ENCODE assay signal across 4 cellular contexts in genomic region chr9:136255896-136256890, GRCh38.
TF ChIP-seq lines count a peak whose summit lies in the region.

No MANE protein-coding gene starts in this region.

TF ChIP-seq in SK-N-SH treated with all-trans-retinoic acid at 6 μM for 48 hours, 23 proteins besides CTCF, POLR2A, EP300 and RAD21 (continued from another document):
- TF ChIP-seq POU6F1 (CRISPR knock-in tag; IDR thresholded peaks at IDR 0.05; ENCODE audit: borderline replicate concordance, low read depth): no peak
- TF ChIP-seq CSDC2 (CRISPR knock-in tag; IDR thresholded peaks at IDR 0.05): no peak
- no peak for TF ChIP-seq PPARA (CRISPR knock-in tag; IDR thresholded peaks at IDR 0.05; ENCODE audit: borderline replicate concordance)
- no peak for TF ChIP-seq TOX (CRISPR knock-in tag; IDR thresholded peaks at IDR 0.05; ENCODE audit: borderline replicate concordance)
- TF ChIP-seq ZC3H10 (CRISPR knock-in tag; IDR thresholded peaks at IDR 0.05): no peak
- no peak for TF ChIP-seq RARB (CRISPR knock-in tag; IDR thresholded peaks at IDR 0.05)
- TF ChIP-seq SNAI2 (CRISPR knock-in tag; IDR thresholded peaks at IDR 0.05): no peak
- no peak for TF ChIP-seq ZFP3 (CRISPR knock-in tag; IDR thresholded peaks at IDR 0.05)
- no peak for TF ChIP-seq TSHZ2 (CRISPR knock-in tag; IDR thresholded peaks at IDR 0.05)
- no peak for TF ChIP-seq ESRRG (CRISPR knock-in tag; IDR thresholded peaks at IDR 0.05)
- TF ChIP-seq ARNTL (CRISPR knock-in tag; IDR thresholded peaks at IDR 0.05; ENCODE audit: borderline replicate concordance, low read depth): no peak

TF ChIP-seq in SK-N-SH, 30 proteins besides CTCF, POLR2A, EP300 and RAD21:
- TF ChIP-seq ZBTB33 (IDR thresholded peaks at IDR 0.05; ENCODE audit: borderline replicate concordance, low read depth): no peak
TF ChIP-seq in SK-N-SH: peak in this region for 0.

TF ChIP-seq in HEK293T, 16 proteins besides CTCF, POLR2A, EP300 and RAD21 (continued from another document):
- TF ChIP-seq PKNOX1 (IDR thresholded peaks at IDR 0.05): no peak
- TF ChIP-seq ARNT (IDR thresholded peaks at IDR 0.05): no peak
- TF ChIP-seq FOXM1 (IDR thresholded peaks at IDR 0.05; ENCODE audit: borderline replicate concordance): no peak
- no peak for TF ChIP-seq CTBP1 (IDR thresholded peaks at IDR 0.05; ENCODE audit: borderline replicate concordance)
- no peak for TF ChIP-seq L3MBTL2 (conservative IDR thresholded peaks at IDR 0.05)
TF ChIP-seq in HEK293T: peak in this region for 0.

TF ChIP-seq in WTC11, 78 proteins besides CTCF, POLR2A, EP300 and RAD21 (continued from another document):
- TF ChIP-seq AFF4 (CRISPR knock-in tag; IDR thresholded peaks at IDR 0.05; ENCODE audit: borderline replicate concordance) (no peak), ZNF281 (CRISPR knock-in tag; IDR thresholded peaks at IDR 0.05) (no peak), ATF2 (CRISPR knock-in tag; IDR thresholded peaks at IDR 0.05; ENCODE audit: borderline replicate concordance, low read depth) (no peak), FOXP1 (CRISPR knock-in tag; IDR thresholded peaks at IDR 0.05; ENCODE audit: borderline replicate concordance) (no peak), TCF7 (CRISPR knock-in tag; IDR thresholded peaks at IDR 0.05; ENCODE audit: low read depth) (no peak), ZNF396 (CRISPR knock-in tag; IDR thresholded peaks at IDR 0.05; ENCODE audit: borderline replicate concordance) (no peak), STAT6 (CRISPR knock-in tag; conservative IDR thresholded peaks at IDR 0.05; ENCODE audit: low read depth) (no peak), ZNF232 (CRISPR knock-in tag; IDR thresholded peaks at IDR 0.05) (no peak), JAZF1 (CRISPR knock-in tag; IDR thresholded peaks at IDR 0.05) (no peak), ARID4B (CRISPR knock-in tag; IDR thresholded peaks at IDR 0.05; ENCODE audit: borderline replicate concordance) (no peak), FOXK1 (CRISPR knock-in tag; IDR thresholded peaks at IDR 0.05) (no peak), AR (CRISPR knock-in tag; IDR thresholded peaks at IDR 0.05) (no peak), PREB (CRISPR knock-in tag; IDR thresholded peaks at IDR 0.05; ENCODE audit: borderline replicate concordance) (no peak), NFYB (CRISPR knock-in tag; conservative IDR thresholded peaks at IDR 0.05; ENCODE audit: low read depth) (no peak), SOX15 (CRISPR knock-in tag; IDR thresholded peaks at IDR 0.05) (no peak)
